In genomic region chr1:30907641-30908445, GRCh38 we compare ENCODE assay signal across 8 cellular contexts. TPM values are rescaled to one million over a fixed set of nuclear protein-coding genes. Genes with fewer than 3 reads are reported as not detected.
DNase-seq lines count a peak whose midpoint lies in the region; ATAC-seq, FAIRE-seq and TF ChIP-seq lines count a peak whose summit lies in the region.

No MANE protein-coding gene starts in this region.

- intact Hi-C loops in natural killer cell (cut with micrococcal nuclease), result no loop called here

- H3K4me3 ChIP-seq in A549, result peak overlapping the region; percentile 57
- peak overlapping the region; percentile 64 for H3K4me3 ChIP-seq in NT2/D1 (ENCODE audit: insufficient read length, low read depth)

- WGBS in A549 (ENCODE audit: missing lambda C conversion rate), result 58% methylated on average over 7 of the region's 64 CpGs

- peaks cover 16% of the 10 kb centered on the region for H3K27me3 ChIP-seq in NT2/D1 (ENCODE audit: insufficient read depth, insufficient read length)

- H3K27me3 Mint-ChIP-seq in effector memory CD8-positive, alpha-beta T cell, result peaks cover 20 to 82% of the 10 kb centered on the region in 2 donors
- H3K27me3 Mint-ChIP-seq in natural killer cell (ENCODE audit: low read depth in 2 of 2), result peaks cover 46 to 52% of the 10 kb centered on the region in 2 donors

- peak overlapping the region in 1 of 2 donors; percentile 31 for H3K27ac Mint-ChIP-seq in effector memory CD8-positive, alpha-beta T cell
- H3K27ac Mint-ChIP-seq in natural killer cell, result peak overlapping the region in 1 of 2 donors; percentile 49

- no peaks in the 10 kb centered on the region for H3K36me3 ChIP-seq in NT2/D1 (ENCODE audit: insufficient read depth, insufficient read length, low read length)

- H3K9ac ChIP-seq in NT2/D1 (ENCODE audit: insufficient read length, low read depth), result peak overlapping the region; percentile 76

- TF ChIP-seq EP300 in A549 (IDR thresholded peaks at IDR 0.05), result no peak

- no peak for TF ChIP-seq POLR2A in A549 (IDR thresholded peaks at IDR 0.05; ENCODE audit: low read length)

- peak overlapping the region; percentile 67 to 76 for H3K4me3 Mint-ChIP-seq in effector memory CD8-positive, alpha-beta T cell
- H3K4me3 Mint-ChIP-seq in natural killer cell, result peak overlapping the region; percentile 80

- H3K4me1 ChIP-seq in A549, result peaks cover 20% of the 10 kb centered on the region
- peaks cover 45% of the 10 kb centered on the region for H3K4me1 ChIP-seq in NT2/D1 (ENCODE audit: insufficient read depth, insufficient read length)

- H3K27ac ChIP-seq in A549, result peak overlapping the region; percentile 72 to 94

- H3K36me3 Mint-ChIP-seq in effector memory CD8-positive, alpha-beta T cell (ENCODE audit: insufficient read depth), result peaks cover 4% of the 10 kb centered on the region
- H3K36me3 Mint-ChIP-seq in natural killer cell, result no peaks in the 10 kb centered on the region

- no peak for TF ChIP-seq RAD21 in A549 (conservative IDR thresholded peaks at IDR 0.05 in 1 of 2, IDR thresholded peaks at IDR 0.05 in 1 of 2)

- H3K4me2 ChIP-seq in A549, result peak overlapping the region; percentile 91

- H3K9me3 ChIP-seq in A549 (no peaks in the 10 kb centered on the region), NT2/D1 (ENCODE audit: insufficient read depth, low read length) (no peaks in the 10 kb centered on the region)

- CTCF ChIA-PET in A549 (lab: Yijun Ruan, JAX), result interaction anchor here (1.9 to 8.6 kb wide), 3 partner anchors 106 to 188 kb away, joined by 5 to 743 read pairs (median 83); no protein-coding TSS in a partner anchor

- FAIRE-seq in A549 (lab: Jason Lieb, UNC), result no peak

- no peaks in the 10 kb centered on the region for H3K9me3 Mint-ChIP-seq in effector memory CD8-positive, alpha-beta T cell
- no peaks in the 10 kb centered on the region for H3K9me3 Mint-ChIP-seq in natural killer cell

- peaks cover 15% of the 10 kb centered on the region in 2 donors for H3K4me1 Mint-ChIP-seq in effector memory CD8-positive, alpha-beta T cell (ENCODE audit: low read depth in 2 of 2)
- H3K4me1 Mint-ChIP-seq in natural killer cell, result peaks cover 11 to 17% of the 10 kb centered on the region in 2 donors

- POLR2A ChIA-PET in A549 (lab: Yijun Ruan, JAX), result no interaction called here

- TF ChIP-seq CTCF in A549 (IDR thresholded peaks at IDR 0.05) (no peak), natural killer cell (IDR thresholded peaks at IDR 0.05) (no peak)

- DNase-seq in A549 (ENCODE audit: low read depth in 1 of 2, low spot score in 1 of 2), result no peak
- DNase-seq in NT2/D1 (ENCODE audit: low read depth, low spot score), result no peak
- no peak for DNase-seq in effector memory CD8-positive, alpha-beta T cell
- DNase-seq in natural killer cell, result no peak
- DNase-seq in stimulated activated CD4-positive, alpha-beta T cell treated with anti-CD3 and anti-CD28 coated beads, Interleukin-4, amount 100 ng/mL, for 4 hours, result no peak
- DNase-seq in NCI-H748 treated with DMSO at 0.1 percent for 48 hours (lab: John Stamatoyannopoulos, UW), result no peak

- no peak for ATAC-seq in A549
- ATAC-seq in effector memory CD8-positive, alpha-beta T cell (replicated peaks), result no peak
- ATAC-seq in natural killer cell, result no peak
- ATAC-seq in GM21825 (IDR thresholded peaks at IDR 0.05; ENCODE audit: unreplicated experiment), result no peak
- no peak for ATAC-seq in HG02798 (IDR thresholded peaks at IDR 0.05; ENCODE audit: poor library complexity, unreplicated experiment)

TF ChIP-seq in A549, 52 proteins besides CTCF, POLR2A, EP300 and RAD21:
- TF ChIP-seq SREBF2 (IDR thresholded peaks at IDR 0.05), result no peak
- no peak for TF ChIP-seq ATOH8 (CRISPR knock-in tag; IDR thresholded peaks at IDR 0.05; ENCODE audit: low read depth)
- TF ChIP-seq HES2 (IDR thresholded peaks at IDR 0.05), result no peak
- TF ChIP-seq EHF (CRISPR knock-in tag; IDR thresholded peaks at IDR 0.05), result no peak
- no peak for TF ChIP-seq HDAC2 (IDR thresholded peaks at IDR 0.05)
- no peak for TF ChIP-seq NR3C1 (IDR thresholded peaks at IDR 0.05)
- TF ChIP-seq FOXS1 (CRISPR knock-in tag; IDR thresholded peaks at IDR 0.05), result no peak
- no peak for TF ChIP-seq MAZ (IDR thresholded peaks at IDR 0.05; ENCODE audit: borderline replicate concordance, low read depth, low read length)
- TF ChIP-seq PHF8 (IDR thresholded peaks at IDR 0.05; ENCODE audit: borderline replicate concordance, low read depth), result no peak
- no peak for TF ChIP-seq MYC (IDR thresholded peaks at IDR 0.05; ENCODE audit: borderline replicate concordance, low read length)
- TF ChIP-seq FOSB (CRISPR knock-in tag; IDR thresholded peaks at IDR 0.05), result no peak

RNA-seq across cellular contexts. Expression of gene SDC3, which starts 0.7 kb away (rescaled TPM):
- 2.0 and 4.1 TPM in 2 replicates for polyA plus RNA-seq in A549 (2011; rRNA removed)
- 1.9 and 3.6 TPM in 2 replicates for polyA plus RNA-seq in A549 (2012; cell fraction: cytosol; rRNA removed)
- polyA plus RNA-seq in A549 (2012; cell fraction: nucleus; rRNA removed), result 4.6 and 7.6 TPM in 2 replicates
- 8.4 to 10.0 TPM (median 8.9 TPM) in 3 replicates for polyA plus RNA-seq in A549 (2017; fragmentation: RNase III; extraction: RNeasy Plus Mini Kit Qiagen cat#74134 plus additional on column Dnase treatment)
- polyA minus RNA-seq in A549 (2011; rRNA and poly(A)+ RNA removed), result 4.4 and 4.6 TPM in 2 replicates
- total RNA-seq in natural killer cell, result under 1 TPM in 2 of 3 donors, not detected in 1; 0.33 to 0.63 TPM
